Comparison of ENCODE assay signal across 1 cellular context in the genomic region with DNA sequence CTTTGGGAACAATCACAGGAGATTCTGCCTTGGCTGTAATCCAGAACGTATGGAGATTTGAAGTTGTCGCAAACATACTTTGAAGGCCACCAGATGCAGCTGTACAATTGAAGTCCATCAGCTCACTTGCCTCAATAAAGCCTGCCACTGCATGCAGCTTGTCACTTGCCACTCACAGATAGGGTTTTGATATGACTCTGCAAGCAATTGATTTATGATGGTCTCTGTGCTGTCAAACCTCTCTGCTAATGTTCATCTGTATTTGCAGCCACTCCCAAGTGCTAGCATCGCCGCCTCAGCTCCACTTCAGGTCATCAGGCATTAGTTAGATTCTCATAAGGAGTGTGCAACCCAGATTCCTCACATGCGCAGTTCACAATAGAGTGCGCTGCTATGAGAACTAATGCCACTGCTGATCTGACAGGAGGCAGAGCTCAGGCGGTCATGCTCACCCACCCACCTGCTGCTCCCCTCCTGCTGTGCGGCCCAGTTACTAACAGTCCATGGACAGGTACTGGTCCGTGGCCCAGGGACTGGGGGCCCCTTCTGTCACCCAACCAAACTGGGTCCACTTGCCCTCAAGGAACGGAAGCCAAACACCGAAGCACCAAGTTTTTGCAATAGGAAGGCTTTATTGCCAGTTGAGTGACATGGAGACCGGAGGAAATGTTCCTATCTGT.
A peak's percentile ranks its signal among the peaks of the same experiment; 100 is the strongest.
TF ChIP-seq lines count a peak whose summit lies in the region.

No MANE protein-coding gene starts in this region.

TF ChIP-seq in K562, 482 proteins besides CTCF, POLR2A, EP300 and RAD21 (continued from another document):
- TF ChIP-seq, protein P1, sequence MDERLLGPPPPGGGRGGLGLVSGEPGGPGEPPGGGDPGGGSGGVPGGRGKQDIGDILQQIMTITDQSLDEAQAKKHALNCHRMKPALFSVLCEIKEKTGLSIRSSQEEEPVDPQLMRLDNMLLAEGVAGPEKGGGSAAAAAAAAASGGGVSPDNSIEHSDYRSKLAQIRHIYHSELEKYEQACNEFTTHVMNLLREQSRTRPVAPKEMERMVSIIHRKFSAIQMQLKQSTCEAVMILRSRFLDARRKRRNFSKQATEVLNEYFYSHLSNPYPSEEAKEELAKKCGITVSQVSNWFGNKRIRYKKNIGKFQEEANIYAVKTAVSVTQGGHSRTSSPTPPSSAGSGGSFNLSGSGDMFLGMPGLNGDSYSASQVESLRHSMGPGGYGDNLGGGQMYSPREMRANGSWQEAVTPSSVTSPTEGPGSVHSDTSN (CRISPR knock-in tag; IDR thresholded peaks at IDR 0.05; ENCODE audit: low read depth): no peak
- TF ChIP-seq, protein P1 (tag; conservative IDR thresholded peaks at IDR 0.05; ENCODE audit: low read depth): peak; percentile 71
- no peak for TF ChIP-seq SP1 (CRISPR knock-in tag; IDR thresholded peaks at IDR 0.05)
- TF ChIP-seq, protein P2, sequence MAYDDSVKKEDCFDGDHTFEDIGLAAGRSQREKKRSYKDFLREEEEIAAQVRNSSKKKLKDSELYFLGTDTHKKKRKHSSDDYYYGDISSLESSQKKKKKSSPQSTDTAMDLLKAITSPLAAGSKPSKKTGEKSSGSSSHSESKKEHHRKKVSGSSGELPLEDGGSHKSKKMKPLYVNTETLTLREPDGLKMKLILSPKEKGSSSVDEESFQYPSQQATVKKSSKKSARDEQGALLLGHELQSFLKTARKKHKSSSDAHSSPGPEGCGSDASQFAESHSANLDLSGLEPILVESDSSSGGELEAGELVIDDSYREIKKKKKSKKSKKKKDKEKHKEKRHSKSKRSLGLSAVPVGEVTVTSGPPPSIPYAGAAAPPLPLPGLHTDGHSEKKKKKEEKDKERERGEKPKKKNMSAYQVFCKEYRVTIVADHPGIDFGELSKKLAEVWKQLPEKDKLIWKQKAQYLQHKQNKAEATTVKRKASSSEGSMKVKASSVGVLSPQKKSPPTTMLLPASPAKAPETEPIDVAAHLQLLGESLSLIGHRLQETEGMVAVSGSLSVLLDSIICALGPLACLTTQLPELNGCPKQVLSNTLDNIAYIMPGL (CRISPR knock-in tag; IDR thresholded peaks at IDR 0.05): no peak
- no peak for TF ChIP-seq NR2C2 (CRISPR knock-in tag; IDR thresholded peaks at IDR 0.05)
- no peak for TF ChIP-seq NR2C2 (tag; IDR thresholded peaks at IDR 0.05)
- TF ChIP-seq, protein P3, sequence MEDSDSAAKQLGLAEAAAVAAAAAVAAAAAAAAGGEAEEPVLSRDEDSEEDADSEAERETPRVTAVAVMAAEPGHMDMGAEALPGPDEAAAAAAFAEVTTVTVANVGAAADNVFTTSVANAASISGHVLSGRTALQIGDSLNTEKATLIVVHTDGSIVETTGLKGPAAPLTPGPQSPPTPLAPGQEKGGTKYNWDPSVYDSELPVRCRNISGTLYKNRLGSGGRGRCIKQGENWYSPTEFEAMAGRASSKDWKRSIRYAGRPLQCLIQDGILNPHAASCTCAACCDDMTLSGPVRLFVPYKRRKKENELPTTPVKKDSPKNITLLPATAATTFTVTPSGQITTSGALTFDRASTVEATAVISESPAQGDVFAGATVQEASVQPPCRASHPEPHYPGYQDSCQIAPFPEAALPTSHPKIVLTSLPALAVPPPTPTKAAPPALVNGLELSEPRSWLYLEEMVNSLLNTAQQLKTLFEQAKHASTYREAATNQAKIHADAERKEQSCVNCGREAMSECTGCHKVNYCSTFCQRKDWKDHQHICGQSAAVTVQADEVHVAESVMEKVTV (CRISPR knock-in tag; IDR thresholded peaks at IDR 0.05): no peak
- no peak for TF ChIP-seq MCM7 (IDR thresholded peaks at IDR 0.05)
- TF ChIP-seq MEIS2 (IDR thresholded peaks at IDR 0.05; ENCODE audit: partially characterized antibody): peak; percentile 76
- TF ChIP-seq, protein P4, sequence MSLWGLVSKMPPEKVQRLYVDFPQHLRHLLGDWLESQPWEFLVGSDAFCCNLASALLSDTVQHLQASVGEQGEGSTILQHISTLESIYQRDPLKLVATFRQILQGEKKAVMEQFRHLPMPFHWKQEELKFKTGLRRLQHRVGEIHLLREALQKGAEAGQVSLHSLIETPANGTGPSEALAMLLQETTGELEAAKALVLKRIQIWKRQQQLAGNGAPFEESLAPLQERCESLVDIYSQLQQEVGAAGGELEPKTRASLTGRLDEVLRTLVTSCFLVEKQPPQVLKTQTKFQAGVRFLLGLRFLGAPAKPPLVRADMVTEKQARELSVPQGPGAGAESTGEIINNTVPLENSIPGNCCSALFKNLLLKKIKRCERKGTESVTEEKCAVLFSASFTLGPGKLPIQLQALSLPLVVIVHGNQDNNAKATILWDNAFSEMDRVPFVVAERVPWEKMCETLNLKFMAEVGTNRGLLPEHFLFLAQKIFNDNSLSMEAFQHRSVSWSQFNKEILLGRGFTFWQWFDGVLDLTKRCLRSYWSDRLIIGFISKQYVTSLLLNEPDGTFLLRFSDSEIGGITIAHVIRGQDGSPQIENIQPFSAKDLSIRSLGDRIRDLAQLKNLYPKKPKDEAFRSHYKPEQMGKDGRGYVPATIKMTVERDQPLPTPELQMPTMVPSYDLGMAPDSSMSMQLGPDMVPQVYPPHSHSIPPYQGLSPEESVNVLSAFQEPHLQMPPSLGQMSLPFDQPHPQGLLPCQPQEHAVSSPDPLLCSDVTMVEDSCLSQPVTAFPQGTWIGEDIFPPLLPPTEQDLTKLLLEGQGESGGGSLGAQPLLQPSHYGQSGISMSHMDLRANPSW (CRISPR knock-in tag; IDR thresholded peaks at IDR 0.05): no peak
- TF ChIP-seq RHOXF2B (CRISPR knock-in tag; conservative IDR thresholded peaks at IDR 0.05): no peak
- no peak for TF ChIP-seq ZNF584 (CRISPR knock-in tag; IDR thresholded peaks at IDR 0.05; ENCODE audit: low read depth)
- TF ChIP-seq, protein P5, sequence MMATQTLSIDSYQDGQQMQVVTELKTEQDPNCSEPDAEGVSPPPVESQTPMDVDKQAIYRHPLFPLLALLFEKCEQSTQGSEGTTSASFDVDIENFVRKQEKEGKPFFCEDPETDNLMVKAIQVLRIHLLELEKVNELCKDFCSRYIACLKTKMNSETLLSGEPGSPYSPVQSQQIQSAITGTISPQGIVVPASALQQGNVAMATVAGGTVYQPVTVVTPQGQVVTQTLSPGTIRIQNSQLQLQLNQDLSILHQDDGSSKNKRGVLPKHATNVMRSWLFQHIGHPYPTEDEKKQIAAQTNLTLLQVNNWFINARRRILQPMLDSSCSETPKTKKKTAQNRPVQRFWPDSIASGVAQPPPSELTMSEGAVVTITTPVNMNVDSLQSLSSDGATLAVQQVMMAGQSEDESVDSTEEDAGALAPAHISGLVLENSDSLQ (IDR thresholded peaks at IDR 0.05): 0 out of 2 replicates have a peak, but pooled peaks have one; percentile 47
- TF ChIP-seq ZFX (CRISPR knock-in tag; IDR thresholded peaks at IDR 0.05): no peak
- no peak for TF ChIP-seq KAT8 (IDR thresholded peaks at IDR 0.05; ENCODE audit: low read depth)
- TF ChIP-seq, protein P6, sequence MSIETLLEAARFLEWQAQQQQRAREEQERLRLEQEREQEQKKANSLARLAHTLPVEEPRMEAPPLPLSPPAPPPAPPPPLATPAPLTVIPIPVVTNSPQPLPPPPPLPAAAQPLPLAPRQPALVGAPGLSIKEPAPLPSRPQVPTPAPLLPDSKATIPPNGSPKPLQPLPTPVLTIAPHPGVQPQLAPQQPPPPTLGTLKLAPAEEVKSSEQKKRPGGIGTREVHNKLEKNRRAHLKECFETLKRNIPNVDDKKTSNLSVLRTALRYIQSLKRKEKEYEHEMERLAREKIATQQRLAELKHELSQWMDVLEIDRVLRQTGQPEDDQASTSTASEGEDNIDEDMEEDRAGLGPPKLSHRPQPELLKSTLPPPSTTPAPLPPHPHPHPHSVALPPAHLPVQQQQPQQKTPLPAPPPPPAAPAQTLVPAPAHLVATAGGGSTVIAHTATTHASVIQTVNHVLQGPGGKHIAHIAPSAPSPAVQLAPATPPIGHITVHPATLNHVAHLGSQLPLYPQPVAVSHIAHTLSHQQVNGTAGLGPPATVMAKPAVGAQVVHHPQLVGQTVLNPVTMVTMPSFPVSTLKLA (conservative IDR thresholded peaks at IDR 0.05): no peak
- no peak for TF ChIP-seq SREBF1 (IDR thresholded peaks at IDR 0.05; ENCODE audit: borderline replicate concordance, low read depth, low read length)
- no peak for TF ChIP-seq ARHGAP35 (IDR thresholded peaks at IDR 0.05; ENCODE audit: partially characterized antibody)
